ENCODE assay signal across 15 cellular contexts in the genomic region with DNA sequence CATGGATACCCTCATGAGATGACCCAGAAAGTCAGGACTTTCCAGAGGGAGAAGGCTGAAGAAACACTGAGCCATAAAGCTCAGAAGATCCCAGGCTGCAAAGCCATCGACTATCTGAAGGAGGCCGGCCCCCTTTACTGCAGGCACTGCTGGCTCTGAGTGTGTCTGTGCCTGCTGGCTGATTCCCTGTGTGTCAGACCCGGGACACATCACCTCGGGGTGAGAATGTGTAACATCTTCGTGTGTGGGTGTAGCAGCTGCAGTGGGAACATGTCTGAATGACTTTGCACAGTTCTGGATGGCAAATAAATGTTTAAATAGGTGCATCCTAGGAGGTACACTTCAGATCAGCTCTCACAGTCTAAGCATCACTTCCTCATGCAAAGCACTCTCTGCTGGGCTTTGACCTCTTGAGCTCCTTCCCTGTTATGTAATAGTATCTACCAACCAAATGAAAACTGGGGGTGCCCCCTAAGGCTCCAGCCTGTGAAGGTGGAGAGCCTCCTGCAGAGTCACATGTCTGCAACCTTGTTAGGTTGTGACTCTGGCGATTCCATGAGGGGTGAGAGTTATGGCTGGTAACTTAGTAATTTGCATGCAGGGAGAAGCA.
"Had no signal": no experiment of that assay in that cellular context is flagged by ENCODE, and none has a peak within 500 bp of the region (broad histone marks: within the 10 kb centered on the region; RNA-seq: fewer than 3 reads in every experiment).

No MANE protein-coding gene starts in this region.

- FAIRE-seq: endometrium had no signal

- DNase-seq: activated CD4-positive, alpha-beta T cell treated with anti-CD3 and anti-CD28 coated beads, Interleukin-2, amount 50 U/mL, for 48 hours; activated CD4-positive, CD25-positive, alpha-beta regulatory T cell treated with anti-CD3 and anti-CD28 coated beads, Interleukin-2, amount 50 U/mL, for 72 hours; activated gamma-delta T cell; activated T-cell treated with anti-CD3 and anti-CD28 coated beads, Interleukin-2, amount 50 U/mL, for 48 hours; glutamatergic neuron; left colon; mammary epithelial cell; mucosa of descending colon; natural killer cell; T-helper 2 cell had no signal

- H3K27ac ChIP-seq: tibial nerve had no signal

- H3K27me3 ChIP-seq: tibial nerve had no signal

- H3K36me3 ChIP-seq: tibial nerve had no signal

- ATAC-seq: esophagus mucosa, left colon, mucosa of descending colon, natural killer cell, SK-N-SH treated with all-trans-retinoic acid at 6 μM for 48 hours had no signal

- H3K4me3 ChIP-seq: mucosa of descending colon, skin epidermis, tibial nerve had no signal

- H3K9me3 ChIP-seq: mucosa of descending colon, tibial nerve had no signal
